ENCODE assay signal across 21 cellular contexts in genomic region chr16:85453179-85453678, GRCh38.
A peak's percentile ranks its signal among the peaks of the same experiment; 100 is the strongest.
DNase-seq lines count a peak whose midpoint lies in the region; ATAC-seq and TF ChIP-seq lines count a peak whose summit lies in the region.
"Had no signal": no experiment of that assay in that cellular context is flagged by ENCODE, and none has a peak within 500 bp of the region (broad histone marks: within the 10 kb centered on the region; RNA-seq: fewer than 3 reads in every experiment).

No MANE protein-coding gene starts in this region.

- H3K4me3 Mint-ChIP-seq in Calu3 (ENCODE audit: low read depth, unreplicated experiment), result no peak overlapping the region
- no peak overlapping the region for H3K4me3 Mint-ChIP-seq in activated T-helper 17 cell treated with anti-CD3 and anti-CD28 coated beads, Interleukin-2, amount 50 U/mL, for 72 hours
- H3K4me3 Mint-ChIP-seq: CD4-positive, alpha-beta memory T cell; GM23338 had no signal

- H3K4me2 ChIP-seq in DND-41 (ENCODE audit: insufficient read depth, low read length), result no peak overlapping the region
- H3K4me2 ChIP-seq: GM23338 had no signal

- no TSS peak for BruUV-seq in Calu3 (replicated peaks; lab: Mats Ljungman, UMichigan)

- H3K4me1 ChIP-seq in DND-41 (ENCODE audit: insufficient read depth, low read length) (peaks cover 89% of the 10 kb centered on the region), NT2/D1 (ENCODE audit: insufficient read depth, insufficient read length) (peaks cover 31% of the 10 kb centered on the region)
- H3K4me1 ChIP-seq: HAP-1 had no signal

- TF ChIP-seq CTCF in DND-41 (IDR thresholded peaks at IDR 0.05; ENCODE audit: borderline replicate concordance, extremely low read depth, low read length, poor library complexity, severe bottlenecking) (no peak), Calu3 (IDR thresholded peaks at IDR 0.05; ENCODE audit: unreplicated experiment) (no peak)

- DNase-seq in DND-41 (no peak), NT2/D1 (ENCODE audit: low read depth, low spot score) (no peak), medulla oblongata (ENCODE audit: extremely low spot score) (peak; percentile 48), pons (ENCODE audit: low spot score) (peak; percentile 64), Calu3 (no peak), iPS-NIHi7 (ENCODE audit: extremely low spot score) (no peak)
- DNase-seq: Caco-2; CD4-positive, alpha-beta memory T cell; GF-D8; KBM-7; NCI-H1105 treated with DMSO at 0.1 percent for 48 hours; NCI-H1694; NCI-H2081 treated with DMSO at 0.1 percent for 48 hours; NCI-H446 treated with DMSO at 0.1 percent for 48 hours; SIG-M5 had no signal

- no peaks in the 10 kb centered on the region for H3K9me3 Mint-ChIP-seq in Calu3 (ENCODE audit: low read depth, unreplicated experiment)
- no peaks in the 10 kb centered on the region for H3K9me3 Mint-ChIP-seq in activated T-helper 17 cell treated with anti-CD3 and anti-CD28 coated beads, Interleukin-2, amount 50 U/mL, for 72 hours
- H3K9me3 Mint-ChIP-seq: CD4-positive, alpha-beta memory T cell; GM23338 had no signal

- no peaks in the 10 kb centered on the region for H3K36me3 Mint-ChIP-seq in Calu3 (ENCODE audit: insufficient read depth, unreplicated experiment)
- no peaks in the 10 kb centered on the region for H3K36me3 Mint-ChIP-seq in activated T-helper 17 cell treated with anti-CD3 and anti-CD28 coated beads, Interleukin-2, amount 50 U/mL, for 72 hours (ENCODE audit: low read depth)
- H3K36me3 Mint-ChIP-seq: CD4-positive, alpha-beta memory T cell had no signal

- no peaks in the 10 kb centered on the region for H4K20me1 ChIP-seq in DND-41 (ENCODE audit: insufficient read depth, low read length)

- H3K9ac ChIP-seq in DND-41 (ENCODE audit: low read depth, low read length), result peak overlapping the region; percentile 22
- peak overlapping the region; percentile 28 for H3K9ac ChIP-seq in NT2/D1 (ENCODE audit: insufficient read length, low read depth)

- H3K79me2 ChIP-seq in DND-41 (ENCODE audit: insufficient read depth, low read length), result no peaks in the 10 kb centered on the region

- no peaks in the 10 kb centered on the region for H3K4me1 Mint-ChIP-seq in Calu3 (ENCODE audit: low read depth, unreplicated experiment)
- H3K4me1 Mint-ChIP-seq in activated T-helper 17 cell treated with anti-CD3 and anti-CD28 coated beads, Interleukin-2, amount 50 U/mL, for 72 hours, result peaks cover 1% of the 10 kb centered on the region

- no peaks in the 10 kb centered on the region for H3K36me3 ChIP-seq in DND-41 (ENCODE audit: insufficient read depth, low read length)
- H3K36me3 ChIP-seq in NT2/D1 (ENCODE audit: insufficient read depth, insufficient read length, low read length), result no peaks in the 10 kb centered on the region
- H3K36me3 ChIP-seq: HAP-1 had no signal

- peak overlapping the region; percentile 90 for H3K27ac ChIP-seq in DND-41 (ENCODE audit: low read length)
- H3K27ac ChIP-seq: HL-60 had no signal

- ATAC-seq in DND-41 (ENCODE audit: insufficient read depth, low read depth), result no peak
- no peak for ATAC-seq in HG03469 (IDR thresholded peaks at IDR 0.05; ENCODE audit: unreplicated experiment)
- no peak for ATAC-seq in activated T-helper 17 cell treated with anti-CD3 and anti-CD28 coated beads, Interleukin-2, amount 50 U/mL, for 72 hours (replicated peaks)
- ATAC-seq: SK-N-SH treated with all-trans-retinoic acid at 6 μM for 48 hours had no signal

- peaks cover 99% of the 10 kb centered on the region for H3K27me3 Mint-ChIP-seq in Calu3 (ENCODE audit: unreplicated experiment)
- no peaks in the 10 kb centered on the region for H3K27me3 Mint-ChIP-seq in activated T-helper 17 cell treated with anti-CD3 and anti-CD28 coated beads, Interleukin-2, amount 50 U/mL, for 72 hours

- no peaks in the 10 kb centered on the region for H3K9me3 ChIP-seq in DND-41 (ENCODE audit: insufficient read depth, low read length, severe bottlenecking)
- no peaks in the 10 kb centered on the region for H3K9me3 ChIP-seq in NT2/D1 (ENCODE audit: insufficient read depth, low read length)
- H3K9me3 ChIP-seq: Caco-2, HAP-1 had no signal

- no peak overlapping the region for H3K4me3 ChIP-seq in DND-41 (ENCODE audit: low read depth in 1 of 2, low read length in 2 of 2)
- H3K4me3 ChIP-seq in NT2/D1 (ENCODE audit: insufficient read length, low read depth), result no peak overlapping the region
- H3K4me3 ChIP-seq: GM23338, HAP-1 had no signal

- H2AFZ ChIP-seq in DND-41 (ENCODE audit: low read depth, low read length), result no peak overlapping the region
- H2AFZ ChIP-seq: GM23338 had no signal

- no peak overlapping the region for H3K27ac Mint-ChIP-seq in Calu3 (ENCODE audit: unreplicated experiment)
- no peak overlapping the region for H3K27ac Mint-ChIP-seq in activated T-helper 17 cell treated with anti-CD3 and anti-CD28 coated beads, Interleukin-2, amount 50 U/mL, for 72 hours
- H3K27ac Mint-ChIP-seq: CD4-positive, alpha-beta memory T cell; GM23338 had no signal

- intact Hi-C loops in Calu3 (cut with micrococcal nuclease; ENCODE audit: unreplicated experiment), result no loop called here

- H3K27me3 ChIP-seq in DND-41 (ENCODE audit: insufficient read depth, low read length, poor library complexity) (no peaks in the 10 kb centered on the region), NT2/D1 (ENCODE audit: insufficient read depth, insufficient read length) (peaks cover 8% of the 10 kb centered on the region)

- CTCF ChIA-PET in Calu3 (lab: Charles Lee), result interaction anchor here (0.9 kb wide), 1 partner anchor 163 kb away, joined by 4 read pairs; no protein-coding TSS in a partner anchor

Comparison
In these comparisons a context has a peak if more than half of its experiments do, and no peak if none do; other contexts are left out.
1. DNase-seq: peak in medulla oblongata (single experiment) and pons (single experiment); none in DND-41 (single experiment), NT2/D1 (single experiment), Calu3 (single experiment) and iPS-NIHi7 (single experiment).